9 cellular contexts compared by ENCODE assay signal in the genomic region with DNA sequence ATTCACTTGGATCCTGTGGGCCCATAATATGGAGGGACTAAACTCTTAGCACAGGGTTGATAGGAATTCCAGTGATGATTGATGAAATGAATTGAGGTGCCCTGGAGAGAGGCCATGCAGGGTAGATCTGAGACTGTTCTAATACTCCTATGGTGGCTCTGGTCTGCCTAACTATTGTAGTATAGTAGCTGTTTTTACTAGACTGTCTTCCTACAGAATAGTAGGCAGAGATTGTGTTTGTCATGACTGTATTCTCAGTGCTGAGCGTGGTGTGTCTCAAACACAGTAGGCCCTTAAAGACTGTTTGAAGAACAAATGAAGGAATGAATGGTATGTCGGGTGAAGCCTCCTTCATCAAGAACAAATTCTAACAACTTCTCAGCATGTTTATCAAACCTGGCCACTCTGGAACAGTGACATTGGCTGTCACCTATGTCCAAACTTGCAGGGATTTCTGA.
DNase-seq lines count a peak whose midpoint lies in the region; ATAC-seq, FAIRE-seq and TF ChIP-seq lines count a peak whose summit lies in the region.
"Had no signal": no experiment of that assay in that cellular context is flagged by ENCODE, and none has a peak within 500 bp of the region (broad histone marks: within the 10 kb centered on the region; RNA-seq: fewer than 3 reads in every experiment).

No MANE protein-coding gene starts in this region.

- no peak overlapping the region for H3K4me3 Mint-ChIP-seq in activated T-cell treated with anti-CD3 and anti-CD28 coated beads, Interleukin-2, amount 50 U/mL, for 4 hours
- H3K4me3 Mint-ChIP-seq: activated T-cell treated with anti-CD3 and anti-CD28 coated beads, Interleukin-2, amount 50 U/mL, for 24 hours had no signal

- peaks cover 8% of the 10 kb centered on the region for H3K4me1 Mint-ChIP-seq in activated T-cell treated with anti-CD3 and anti-CD28 coated beads, Interleukin-2, amount 50 U/mL, for 4 hours (ENCODE audit: low read depth)

- peaks cover 3% of the 10 kb centered on the region for H3K9me1 ChIP-seq in keratinocyte (ENCODE audit: control insufficient read depth, extremely low read depth, insufficient read depth, low read length)

- DNase-seq in activated T-cell treated with anti-CD3 and anti-CD28 coated beads, Interleukin-2, amount 50 U/mL, for 4 hours = no peak
- DNase-seq in activated T-cell treated with anti-CD3 and anti-CD28 coated beads for 4 hours (no peak), RWPE2 (ENCODE audit: low spot score) (no peak), keratinocyte (ENCODE audit: low read depth, low spot score) (no peak), transverse colon (no peak), RKO (ENCODE audit: low spot score) (no peak), islet precursor cell (no peak)

- peak overlapping the region; percentile 92 for H2AFZ ChIP-seq in keratinocyte (ENCODE audit: control insufficient read depth, low read length)

- H3K27me3 Mint-ChIP-seq in activated T-cell treated with anti-CD3 and anti-CD28 coated beads, Interleukin-2, amount 50 U/mL, for 4 hours (ENCODE audit: low read depth) = no peaks in the 10 kb centered on the region
- H3K27me3 Mint-ChIP-seq: activated T-cell treated with anti-CD3 and anti-CD28 coated beads, Interleukin-2, amount 50 U/mL, for 24 hours had no signal

- peak; percentile 60 for FAIRE-seq in keratinocyte (lab: Jason Lieb, UNC)

- no peak for TF ChIP-seq CTCF in RWPE2 (IDR thresholded peaks at IDR 0.05; ENCODE audit: poor library complexity, severe bottlenecking)
- TF ChIP-seq CTCF in keratinocyte (optimal IDR thresholded peaks at IDR 0.05 in 1 of 3, IDR thresholded peaks at IDR 0.05 in 1 of 3, conservative IDR thresholded peaks at IDR 0.05 in 1 of 3; ENCODE audit: extremely low read depth in 1 of 3, insufficient read depth in 2 of 3, low read length in 3 of 3) = no peak
- no peak for TF ChIP-seq CTCF in transverse colon (IDR thresholded peaks at IDR 0.05)

- peaks cover 17% of the 10 kb centered on the region for H3K4me1 ChIP-seq in RWPE2 (ENCODE audit: insufficient read depth, poor library complexity, severe bottlenecking)
- H3K4me1 ChIP-seq in keratinocyte (ENCODE audit: control insufficient read depth, extremely low read depth, insufficient read depth, low read length) = peaks cover 31% of the 10 kb centered on the region
- H3K4me1 ChIP-seq in transverse colon = peaks cover 14 to 32% (median 23%) of the 10 kb centered on the region in 4 donors

- intact Hi-C loops in transverse colon (cut with DNase I; ENCODE audit: low total_unique reads) = loop anchor here (10.0 kb wide), 2 partner anchors 103 to 367 kb away; a partner anchor contains a TSS

- H4K20me1 ChIP-seq in keratinocyte (ENCODE audit: control insufficient read depth, extremely low read depth, insufficient read depth, low read length) = no peaks in the 10 kb centered on the region

- in situ Hi-C loops in transverse colon (cut with MboI; ENCODE audit: low pct_ligation_motif_present in 1 of 4, low pct_unique_long_range_greater_than_20kb in 1 of 4, low sequenced_read_pairs in 3 of 4) = no loop called here

- no peak for TF ChIP-seq POLR2A in transverse colon (IDR thresholded peaks at IDR 0.05)

- dilution Hi-C loops in keratinocyte (cut with MboI; ENCODE audit: extremely low pct_ligation_motif_present, low sequenced_read_pairs) = no loop called here

- TF ChIP-seq EP300 in transverse colon (IDR thresholded peaks at IDR 0.05; ENCODE audit: low read depth) = no peak

- H3K36me3 Mint-ChIP-seq in activated T-cell treated with anti-CD3 and anti-CD28 coated beads, Interleukin-2, amount 50 U/mL, for 4 hours (ENCODE audit: insufficient read depth) = no peaks in the 10 kb centered on the region

- peak; percentile 11 to 18 for ATAC-seq in activated T-cell treated with anti-CD3 and anti-CD28 coated beads, Interleukin-2, amount 50 U/mL, for 4 hours
- ATAC-seq in RWPE2 (ENCODE audit: low read depth) (peak; percentile 43), GM19351 (IDR thresholded peaks at IDR 0.05; ENCODE audit: unreplicated experiment) (no peak)

- H3K4me2 ChIP-seq in keratinocyte (ENCODE audit: control insufficient read depth, extremely low read depth, insufficient read depth, low read depth, low read length) = peak overlapping the region; percentile 85

- H3K36me3 ChIP-seq in RWPE2 (ENCODE audit: low read depth) (no peaks in the 10 kb centered on the region), keratinocyte (ENCODE audit: control insufficient read depth in 2 of 2, extremely low read depth in 1 of 2, insufficient read depth in 2 of 2, low read length in 2 of 2) (no peaks in the 10 kb centered on the region), transverse colon (no peaks in the 10 kb centered on the region)

- H3K27ac ChIP-seq in RWPE2 (ENCODE audit: poor library complexity, severe bottlenecking) = peak overlapping the region; percentile 34
- H3K27ac ChIP-seq in keratinocyte (ENCODE audit: control insufficient read depth, insufficient read depth, low read length) = peak overlapping the region; percentile 66
- H3K27ac ChIP-seq in transverse colon = peak overlapping the region; percentile 80 to 86 (median 81)

- 81% methylated on average over 2 of the region's 2 CpGs; no CpG with 5 or more reads in 1 of the 2 donors for WGBS in transverse colon (ENCODE audit: low coverage in 1 of 2), 2 donors

- H3K9me3 Mint-ChIP-seq in activated T-cell treated with anti-CD3 and anti-CD28 coated beads, Interleukin-2, amount 50 U/mL, for 4 hours = no peaks in the 10 kb centered on the region
- H3K9me3 Mint-ChIP-seq: activated T-cell treated with anti-CD3 and anti-CD28 coated beads, Interleukin-2, amount 50 U/mL, for 24 hours had no signal

- H3K9ac ChIP-seq in keratinocyte (ENCODE audit: control insufficient read depth, extremely low read depth, insufficient read depth, low read length) = peak overlapping the region; percentile 58

- no peak overlapping the region for H3K4me3 ChIP-seq in RWPE2 (ENCODE audit: severe bottlenecking)
- H3K4me3 ChIP-seq in keratinocyte (ENCODE audit: control insufficient read depth in 2 of 3, extremely low read depth in 1 of 3, insufficient read depth in 2 of 3, low read depth in 1 of 3, low read length in 3 of 3) = peak overlapping the region in 2 of 3 experiments; percentile 49 to 56
- H3K4me3 ChIP-seq in transverse colon = no peak overlapping the region

- H3K27me3 ChIP-seq in RWPE2 (ENCODE audit: insufficient read depth, poor library complexity, severe bottlenecking) = no peaks in the 10 kb centered on the region
- no peaks in the 10 kb centered on the region for H3K27me3 ChIP-seq in keratinocyte (ENCODE audit: control insufficient read depth, extremely low read depth, insufficient read depth, low read length)
- H3K27me3 ChIP-seq in transverse colon = no peaks in the 10 kb centered on the region

- no peaks in the 10 kb centered on the region for H3K79me2 ChIP-seq in keratinocyte (ENCODE audit: control insufficient read depth, insufficient read depth, low read length)

- no peaks in the 10 kb centered on the region for H3K9me3 ChIP-seq in RWPE2 (ENCODE audit: severe bottlenecking)
- H3K9me3 ChIP-seq in keratinocyte (ENCODE audit: control insufficient read depth, low read depth, low read length) = no peaks in the 10 kb centered on the region
- H3K9me3 ChIP-seq in transverse colon = no peaks in the 10 kb centered on the region

Comparison
In these comparisons a context has a peak if more than half of its experiments do, and no peak if none do; other contexts are left out.
1. H3K4me3 ChIP-seq: peak in keratinocyte (2 of 3); none in RWPE2 (single experiment) and transverse colon (0 of 4).
2. Peak in every context shown above with its lines, with median percentiles within 50 percentile points of each other: H3K27ac ChIP-seq.